ENCODE assay signal across 1 cellular context in genomic region chr19:1000591-1001537, GRCh38.
TF ChIP-seq lines count a peak whose summit lies in the region.

No MANE protein-coding gene starts in this region.

TF ChIP-seq in HCT116, 20 proteins besides CTCF, POLR2A, EP300 and RAD21 (continued from another document):
- no peak for TF ChIP-seq ZBTB33 (IDR thresholded peaks at IDR 0.05; ENCODE audit: extremely low read depth, insufficient replicate concordance, low read length)
- no peak for TF ChIP-seq EZH2phosphoT487 (IDR thresholded peaks at IDR 0.05; ENCODE audit: borderline replicate concordance)
- no peak for TF ChIP-seq FOSL1 (IDR thresholded peaks at IDR 0.05; ENCODE audit: low read depth)
- TF ChIP-seq YY1 (IDR thresholded peaks at IDR 0.05; ENCODE audit: extremely low read depth, insufficient replicate concordance, low read depth, low read length): no peak
- no peak for TF ChIP-seq EGR1 (IDR thresholded peaks at IDR 0.05; ENCODE audit: low read depth)
TF ChIP-seq in HCT116: peak in this region for 0.
